In genomic region chr6:27154696-27155095, GRCh38 we compare ENCODE assay signal across 18 cellular contexts.
DNase-seq lines count a peak whose midpoint lies in the region; ATAC-seq and TF ChIP-seq lines count a peak whose summit lies in the region.
"Had no signal": no experiment of that assay in that cellular context is flagged by ENCODE, and none has a peak within 500 bp of the region (broad histone marks: within the 10 kb centered on the region; RNA-seq: fewer than 3 reads in every experiment).

No MANE protein-coding gene starts in this region.

- H3K79me2 ChIP-seq in HCT116 (ENCODE audit: insufficient read depth, low read length) (no peaks in the 10 kb centered on the region), smooth muscle cell (ENCODE audit: low read depth) (no peaks in the 10 kb centered on the region)

- TF ChIP-seq CTCF in HCT116 (IDR thresholded peaks at IDR 0.05 in 2 of 3, conservative IDR thresholded peaks at IDR 0.05 in 1 of 3; ENCODE audit: borderline replicate concordance in 1 of 3, insufficient read depth in 1 of 3, low read depth in 2 of 3, low read length in 2 of 3) (no peak), natural killer cell (IDR thresholded peaks at IDR 0.05) (no peak), smooth muscle cell (IDR thresholded peaks at IDR 0.05; ENCODE audit: borderline replicate concordance, insufficient read depth, poor library complexity, severe bottlenecking) (no peak)

- H3K27me3 ChIP-seq in HCT116 (ENCODE audit: insufficient read depth, low read length) (no peaks in the 10 kb centered on the region), smooth muscle cell (ENCODE audit: low read depth) (no peaks in the 10 kb centered on the region), SJCRH30 (no peaks in the 10 kb centered on the region)
- H3K27me3 ChIP-seq: MG63 had no signal

- H3K9me2 ChIP-seq in HCT116 (ENCODE audit: insufficient read depth): 0 out of 2 replicates have a peak, but pooled peaks cover 3% of the 10 kb centered on the region

- no TSS peak for BruUV-seq in HCT116 (replicated peaks; lab: Mats Ljungman, UMichigan)

- H3K4me1 Mint-ChIP-seq in activated CD4-positive, alpha-beta T cell treated with anti-CD3 and anti-CD28 coated beads, Interleukin-2, amount 10 ng/mL, durations not matched to agents 24 days and 14 days: peaks cover 38% of the 10 kb centered on the region
- H3K4me1 Mint-ChIP-seq in activated CD8-positive, alpha-beta T cell treated with anti-CD3 and anti-CD28 coated beads, Interleukin-2, amount 10 ng/mL, durations not matched to agents 7 days and 5 days (ENCODE audit: low read depth): peaks cover 48% of the 10 kb centered on the region
- peaks cover 22 to 28% of the 10 kb centered on the region in 2 donors for H3K4me1 Mint-ChIP-seq in natural killer cell

- H3K9me3 Mint-ChIP-seq in activated CD4-positive, alpha-beta T cell treated with anti-CD3 and anti-CD28 coated beads, Interleukin-2, amount 10 ng/mL, durations not matched to agents 24 days and 14 days: peaks cover 6% of the 10 kb centered on the region
- H3K9me3 Mint-ChIP-seq in activated CD8-positive, alpha-beta T cell treated with anti-CD3 and anti-CD28 coated beads, Interleukin-2, amount 10 ng/mL, durations not matched to agents 7 days and 5 days (ENCODE audit: insufficient read depth): no peaks in the 10 kb centered on the region
- H3K9me3 Mint-ChIP-seq in natural killer cell: no peaks in the 10 kb centered on the region
- H3K9me3 Mint-ChIP-seq: CD14-positive monocyte had no signal

- H2AFZ ChIP-seq in HCT116 (ENCODE audit: low read depth, low read length, poor library complexity, severe bottlenecking) (peak overlapping the region; percentile 95), smooth muscle cell (ENCODE audit: low read depth) (no peak overlapping the region)

- H3K9me3 ChIP-seq in HCT116 (ENCODE audit: control insufficient read depth in 1 of 2, insufficient read depth in 1 of 2, low read depth in 1 of 2, low read length in 2 of 2) (no peaks in the 10 kb centered on the region), smooth muscle cell (replicated peaks; ENCODE audit: low read depth) (no peaks in the 10 kb centered on the region), SJCRH30 (replicated peaks) (no peaks in the 10 kb centered on the region)
- H3K9me3 ChIP-seq: MG63, prostate gland, thoracic aorta had no signal

- no peaks in the 10 kb centered on the region for H3K36me3 Mint-ChIP-seq in activated CD4-positive, alpha-beta T cell treated with anti-CD3 and anti-CD28 coated beads, Interleukin-2, amount 10 ng/mL, durations not matched to agents 24 days and 14 days (ENCODE audit: low read depth)
- H3K36me3 Mint-ChIP-seq in activated CD8-positive, alpha-beta T cell treated with anti-CD3 and anti-CD28 coated beads, Interleukin-2, amount 10 ng/mL, durations not matched to agents 7 days and 5 days (ENCODE audit: low read depth): peaks cover 3% of the 10 kb centered on the region
- H3K36me3 Mint-ChIP-seq in natural killer cell: no peaks in the 10 kb centered on the region
- H3K36me3 Mint-ChIP-seq: CD14-positive monocyte had no signal

- ATAC-seq in HCT116: no peak
- peak; percentile 35 for ATAC-seq in activated CD8-positive, alpha-beta T cell treated with anti-CD3 and anti-CD28 coated beads, Interleukin-2, amount 10 ng/mL, durations not matched to agents 7 days and 5 days
- ATAC-seq in natural killer cell: no peak
- ATAC-seq in HG03045 (IDR thresholded peaks at IDR 0.05; ENCODE audit: unreplicated experiment): no peak

- CTCF ChIA-PET in HCT116 (lab: Charles Lee): interaction anchor here (0.7 kb wide), 1 partner anchor 28 kb away, joined by 3 read pairs; no protein-coding TSS in a partner anchor
- CTCF ChIA-PET in activated CD8-positive, alpha-beta T cell treated with anti-CD3 and anti-CD28 coated beads, Interleukin-2, amount 10 ng/mL, durations not matched to agents 7 days and 5 days (lab: Charles Lee): interaction anchor here (0.9 to 3.5 kb wide), 8 partner anchors 9 to 643 kb away, joined by 4 to 31 read pairs (median 7); a partner anchor contains a TSS

- DNase-seq in activated CD4-positive, alpha-beta T cell treated with anti-CD3 and anti-CD28 coated beads, Interleukin-2, amount 10 ng/mL, durations not matched to agents 24 days and 14 days: no peak
- no peak for DNase-seq in activated CD4-positive, alpha-beta T cell treated with anti-CD3 and anti-CD28 coated beads, Interleukin-2, amount 50 U/mL, for 1 hour
- DNase-seq in HCT116 (ENCODE audit: low read depth, low spot score) (no peak), natural killer cell (no peak), smooth muscle cell (lab: John Stamatoyannopoulos, UW; ENCODE audit: unreplicated experiment) (no peak), SJCRH30 (no peak)
- DNase-seq in activated CD8-positive, alpha-beta T cell treated with anti-CD3 and anti-CD28 coated beads, Interleukin-2, amount 10 ng/mL, durations not matched to agents 7 days and 5 days: no peak
- DNase-seq: DMS79, MG63, NCI-H2029, NCI-H446, SW 1271 had no signal

- H3K4me1 ChIP-seq in HCT116 (ENCODE audit: control insufficient read depth in 1 of 2, insufficient read depth in 2 of 2, low read length in 2 of 2): peaks cover 9 to 46% of the 10 kb centered on the region in 2 experiments; a peak in 3 of 4 replicates
- H3K4me1 ChIP-seq in smooth muscle cell (ENCODE audit: low read depth): no peaks in the 10 kb centered on the region
- H3K4me1 ChIP-seq in SJCRH30: no peaks in the 10 kb centered on the region
- H3K4me1 ChIP-seq: prostate gland had no signal

- H3K4me2 ChIP-seq in HCT116 (ENCODE audit: low read length): no peak overlapping the region
- no peak overlapping the region for H3K4me2 ChIP-seq in smooth muscle cell

- peaks cover 2% of the 10 kb centered on the region for H3K27me3 Mint-ChIP-seq in activated CD4-positive, alpha-beta T cell treated with anti-CD3 and anti-CD28 coated beads, Interleukin-2, amount 10 ng/mL, durations not matched to agents 24 days and 14 days
- no peaks in the 10 kb centered on the region for H3K27me3 Mint-ChIP-seq in activated CD8-positive, alpha-beta T cell treated with anti-CD3 and anti-CD28 coated beads, Interleukin-2, amount 10 ng/mL, durations not matched to agents 7 days and 5 days (ENCODE audit: low read depth)
- peaks cover 0 to 7% of the 10 kb centered on the region in 2 donors for H3K27me3 Mint-ChIP-seq in natural killer cell (ENCODE audit: low read depth in 2 of 2)

- H3K27ac Mint-ChIP-seq in activated CD4-positive, alpha-beta T cell treated with anti-CD3 and anti-CD28 coated beads, Interleukin-2, amount 10 ng/mL, durations not matched to agents 24 days and 14 days: peak overlapping the region; percentile 78
- H3K27ac Mint-ChIP-seq in activated CD8-positive, alpha-beta T cell treated with anti-CD3 and anti-CD28 coated beads, Interleukin-2, amount 10 ng/mL, durations not matched to agents 7 days and 5 days: peak overlapping the region; percentile 82
- peak overlapping the region in 1 of 2 donors; percentile 6 for H3K27ac Mint-ChIP-seq in natural killer cell

- 97% methylated on average over 1 of the region's 1 CpG for WGBS in smooth muscle cell (ENCODE audit: low lambda C conversion rate)

- no peak overlapping the region for H3K4me3 ChIP-seq in HCT116 (replicated peaks in 1 of 2; ENCODE audit: low read depth in 1 of 2, low read length in 2 of 2)
- H3K4me3 ChIP-seq in smooth muscle cell: no peak overlapping the region
- no peak overlapping the region for H3K4me3 ChIP-seq in SJCRH30
- H3K4me3 ChIP-seq: cardiac muscle cell, MG63, prostate gland, thoracic aorta had no signal

- no peak for TF ChIP-seq POLR2A in HCT116 (IDR thresholded peaks at IDR 0.05; ENCODE audit: borderline replicate concordance, extremely low read depth, insufficient read depth, insufficient read length)

- no peak for TF ChIP-seq RAD21 in HCT116 (IDR thresholded peaks at IDR 0.05; ENCODE audit: low read depth)

- no peaks in the 10 kb centered on the region for H3K36me3 ChIP-seq in HCT116 (ENCODE audit: control insufficient read depth in 1 of 2, insufficient read depth in 2 of 2, low read length in 2 of 2)
- H3K36me3 ChIP-seq in smooth muscle cell (ENCODE audit: low read depth): no peaks in the 10 kb centered on the region
- H3K36me3 ChIP-seq in SJCRH30: no peaks in the 10 kb centered on the region
- H3K36me3 ChIP-seq: cardiac muscle cell, MG63, prostate gland, thoracic aorta had no signal

- H4K20me1 ChIP-seq in HCT116 (ENCODE audit: insufficient read depth) (no peaks in the 10 kb centered on the region), smooth muscle cell (ENCODE audit: low read depth) (no peaks in the 10 kb centered on the region)

- POLR2A ChIA-PET in HCT116 (lab: Charles Lee): interaction anchor here (1.7 to 2.3 kb wide), 2 partner anchors 8 to 22 kb away, joined by 5 to 9 read pairs; a partner anchor contains a TSS
- POLR2A ChIA-PET in activated CD8-positive, alpha-beta T cell treated with anti-CD3 and anti-CD28 coated beads, Interleukin-2, amount 10 ng/mL, durations not matched to agents 7 days and 5 days (lab: Charles Lee): interaction anchor here (0.7 to 16.1 kb wide), 14 partner anchors 9 to 1123 kb away, joined by 3 to 1009 read pairs (median 4); a partner anchor contains a TSS

- RAD21 ChIA-PET in HCT116 (lab: Charles Lee; ENCODE audit: low non-redundant PET in 1 of 2, low total read pairs in 2 of 2, uncharacterized antibody in 2 of 2, unreplicated experiment in 2 of 2): no interaction called here

- H3K9ac ChIP-seq in HCT116 (ENCODE audit: low read length): no peak overlapping the region
- no peak overlapping the region for H3K9ac ChIP-seq in smooth muscle cell (ENCODE audit: low read depth)

- H3K27ac ChIP-seq in HCT116 (ENCODE audit: low read depth, low read length) (no peak overlapping the region), smooth muscle cell (ENCODE audit: low read depth) (no peak overlapping the region), SJCRH30 (no peak overlapping the region)
- H3K27ac ChIP-seq: cardiac muscle cell, prostate gland, thoracic aorta had no signal

- peak overlapping the region; percentile 60 for H3K4me3 Mint-ChIP-seq in activated CD4-positive, alpha-beta T cell treated with anti-CD3 and anti-CD28 coated beads, Interleukin-2, amount 10 ng/mL, durations not matched to agents 24 days and 14 days
- H3K4me3 Mint-ChIP-seq in activated CD8-positive, alpha-beta T cell treated with anti-CD3 and anti-CD28 coated beads, Interleukin-2, amount 10 ng/mL, durations not matched to agents 7 days and 5 days: peak overlapping the region; percentile 40
- peak overlapping the region; percentile 3 for H3K4me3 Mint-ChIP-seq in natural killer cell
- H3K4me3 Mint-ChIP-seq: CD14-positive monocyte, neural crest cell had no signal

- no peaks in the 10 kb centered on the region for H3F3A ChIP-seq in smooth muscle cell (ENCODE audit: low read depth)

- intact Hi-C loops in activated CD4-positive, alpha-beta T cell treated with anti-CD3 and anti-CD28 coated beads, Interleukin-2, amount 10 ng/mL, durations not matched to agents 24 days and 14 days (cut with micrococcal nuclease): loop anchor here (5.0 kb wide), 1 partner anchor 822 kb away; no protein-coding TSS in a partner anchor
- intact Hi-C loops in HCT116 (cut with micrococcal nuclease) (loop anchor here (5.0 kb wide), 2 partner anchors 547 to 1443 kb away; no protein-coding TSS in a partner anchor), natural killer cell (cut with micrococcal nuclease) (loop anchor here (5.0 kb wide), 2 partner anchors 363 to 547 kb away; no protein-coding TSS in a partner anchor)

TF ChIP-seq in HCT116, 20 proteins besides CTCF, POLR2A, EP300 and RAD21 (continues in another document):
- TF ChIP-seq SIN3A (IDR thresholded peaks at IDR 0.05; ENCODE audit: low read depth) (no peak), CBX3 (IDR thresholded peaks at IDR 0.05; ENCODE audit: low read depth) (no peak)

Comparison
In these comparisons a context has a peak if more than half of its experiments do, and no peak if none do; other contexts are left out.
1. H3K4me3 Mint-ChIP-seq: peak in every context shown above with its lines; median percentile 60 in activated CD4-positive, alpha-beta T cell treated with anti-CD3 and anti-CD28 coated beads, Interleukin-2, amount 10 ng/mL, durations not matched to agents 24 days and 14 days; 40 in activated CD8-positive, alpha-beta T cell treated with anti-CD3 and anti-CD28 coated beads, Interleukin-2, amount 10 ng/mL, durations not matched to agents 7 days and 5 days; 3 in natural killer cell.